ENCODE assay signal across 19 cellular contexts in the genomic region with DNA sequence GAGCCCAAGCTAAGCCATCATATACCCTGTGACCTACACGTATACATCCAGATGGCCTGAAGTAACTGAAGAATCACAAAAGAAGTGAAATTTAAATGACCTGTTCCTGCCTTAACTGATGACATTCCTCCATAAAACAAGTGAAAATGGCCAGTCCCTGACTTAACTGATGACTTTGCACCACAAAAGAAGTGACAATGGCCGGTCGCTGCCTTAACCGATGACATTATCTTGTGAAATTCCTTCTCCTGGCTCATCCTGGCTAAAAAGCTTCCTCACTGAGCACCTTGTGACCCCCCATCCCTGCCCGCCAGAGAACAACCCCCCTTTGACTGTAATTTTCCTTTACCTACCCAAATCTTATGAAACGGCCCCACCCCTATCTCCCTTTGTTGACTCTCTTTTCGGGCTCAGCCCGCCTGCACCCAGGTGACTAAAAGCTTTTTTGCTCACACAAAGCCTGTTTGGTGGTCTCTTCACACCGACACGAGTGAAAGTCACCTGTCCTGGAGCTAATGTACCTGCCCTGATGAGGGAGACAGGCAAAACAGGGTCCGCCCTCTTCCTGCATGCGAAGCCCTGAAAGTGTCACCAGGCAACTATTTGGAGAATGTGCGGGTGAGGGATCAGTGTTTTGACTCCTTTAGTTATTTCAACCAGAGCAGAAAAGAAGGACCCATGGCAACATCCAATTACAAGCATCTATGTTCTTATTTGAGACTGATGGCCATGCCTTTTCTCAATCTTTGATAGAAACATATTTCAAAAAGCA.
DNase-seq lines count a peak whose midpoint lies in the region; ATAC-seq, FAIRE-seq and TF ChIP-seq lines count a peak whose summit lies in the region.
"Had no signal": no experiment of that assay in that cellular context is flagged by ENCODE, and none has a peak within 500 bp of the region (broad histone marks: within the 10 kb centered on the region; RNA-seq: fewer than 3 reads in every experiment).

No MANE protein-coding gene starts in this region.

- H3K4me3 ChIP-seq in HUES48 (ENCODE audit: low read depth, low read length) (no peak overlapping the region), bronchial epithelial cell (ENCODE audit: low read depth, low read length) (no peak overlapping the region)
- H3K4me3 ChIP-seq: skin epidermis had no signal

- peaks cover 43% of the 10 kb centered on the region for H3K4me1 ChIP-seq in HUES48 (ENCODE audit: control insufficient read depth, insufficient read depth, low read length)

- ATAC-seq in HG03159 (IDR thresholded peaks at IDR 0.05; ENCODE audit: unreplicated experiment): no peak
- ATAC-seq in stimulated activated effector memory CD8-positive, alpha-beta T cell treated with anti-CD3 and anti-CD28 coated beads, Interleukin-12 subunit alpha, Interleukin-12 subunit beta, amount 100 ng/mL, for 72 hours: no peak
- ATAC-seq: activated CD4-positive, alpha-beta T cell treated with anti-CD3 and anti-CD28 coated beads for 36 hours had no signal

- H3K9me3 ChIP-seq in HUES48 (ENCODE audit: control insufficient read depth, insufficient read depth, low read length): no peaks in the 10 kb centered on the region

- no peak for FAIRE-seq in bronchial epithelial cell (lab: Jason Lieb, UNC)

- TF ChIP-seq CTCF in bronchial epithelial cell (IDR thresholded peaks at IDR 0.05; ENCODE audit: insufficient read depth, low read length, severe bottlenecking): no peak

- no peaks in the 10 kb centered on the region for H3K9me3 Mint-ChIP-seq in stimulated activated effector memory CD8-positive, alpha-beta T cell treated with anti-CD3 and anti-CD28 coated beads, Interleukin-12 subunit alpha, Interleukin-12 subunit beta, amount 100 ng/mL, for 72 hours
- H3K9me3 Mint-ChIP-seq: T-helper 1 cell treated with Interleukin-12 subunit alpha and Interleukin-12 subunit beta and Interleukin-4 antibody, amounts not matched to agents 30 μg/mL and 1 μg/mL, for 36 hours had no signal

- no peaks in the 10 kb centered on the region for H3K4me1 Mint-ChIP-seq in stimulated activated effector memory CD8-positive, alpha-beta T cell treated with anti-CD3 and anti-CD28 coated beads, Interleukin-12 subunit alpha, Interleukin-12 subunit beta, amount 100 ng/mL, for 72 hours
- H3K4me1 Mint-ChIP-seq: activated CD4-positive, alpha-beta T cell treated with anti-CD3 and anti-CD28 coated beads for 36 hours had no signal

- H3K36me3 Mint-ChIP-seq in stimulated activated effector memory CD8-positive, alpha-beta T cell treated with anti-CD3 and anti-CD28 coated beads, Interleukin-12 subunit alpha, Interleukin-12 subunit beta, amount 100 ng/mL, for 72 hours: no peaks in the 10 kb centered on the region

- H3K4me3 Mint-ChIP-seq in stimulated activated effector memory CD8-positive, alpha-beta T cell treated with anti-CD3 and anti-CD28 coated beads, Interleukin-12 subunit alpha, Interleukin-12 subunit beta, amount 100 ng/mL, for 72 hours: no peak overlapping the region
- H3K4me3 Mint-ChIP-seq: activated CD4-positive, alpha-beta T cell treated with anti-CD3 and anti-CD28 coated beads for 36 hours; T-helper 1 cell treated with Interleukin-12 subunit alpha and Interleukin-12 subunit beta and Interleukin-4 antibody, amounts not matched to agents 30 μg/mL and 1 μg/mL, for 36 hours had no signal

- DNase-seq in AG08396 (ENCODE audit: low spot score): peak; percentile 24
- peak; percentile 50 for DNase-seq in bronchial epithelial cell (ENCODE audit: low read depth)
- DNase-seq in islet precursor cell: peak; percentile 96
- DNase-seq in NCI-H2196 treated with DMSO at 0.1 percent for 48 hours (lab: John Stamatoyannopoulos, UW; ENCODE audit: unreplicated experiment): no peak
- DNase-seq in stimulated activated effector memory CD8-positive, alpha-beta T cell treated with anti-CD3 and anti-CD28 coated beads, Interleukin-12 subunit alpha, Interleukin-12 subunit beta, amount 100 ng/mL, for 72 hours (ENCODE audit: low spot score in 2 of 2): no peak
- no peak for DNase-seq in DMS153 (lab: John Stamatoyannopoulos, UW)
- DNase-seq: activated CD4-positive, alpha-beta T cell treated with anti-CD3 and anti-CD28 coated beads for 36 hours; activated naive CD4-positive, alpha-beta T cell treated with anti-CD3 and anti-CD28 coated beads, Interleukin-2, amount 50 U/mL, for 16 hours; cerebellar nuclear complex; DMS 273 treated with DMSO at 0.1 percent for 48 hours; head of caudate nucleus; NCI-H187 treated with DMSO at 0.1 percent for 48 hours; NCI-H526; nucleus accumbens had no signal

- H3K27ac ChIP-seq in HUES48 (ENCODE audit: low read depth, low read length): peak overlapping the region; percentile 89
- H3K27ac ChIP-seq: epithelial cell of prostate, skin epidermis had no signal

- H3K36me3 ChIP-seq in HUES48 (ENCODE audit: control insufficient read depth, insufficient read depth, low read length): peaks cover 13% of the 10 kb centered on the region; the same call in 1 of the 2 replicates
- no peaks in the 10 kb centered on the region for H3K36me3 ChIP-seq in bronchial epithelial cell (ENCODE audit: control insufficient read depth, insufficient read depth, low read length)

- H3K27ac Mint-ChIP-seq in stimulated activated effector memory CD8-positive, alpha-beta T cell treated with anti-CD3 and anti-CD28 coated beads, Interleukin-12 subunit alpha, Interleukin-12 subunit beta, amount 100 ng/mL, for 72 hours: no peak overlapping the region
- H3K27ac Mint-ChIP-seq: activated CD4-positive, alpha-beta T cell treated with anti-CD3 and anti-CD28 coated beads for 36 hours; T-helper 1 cell treated with Interleukin-12 subunit alpha and Interleukin-12 subunit beta and Interleukin-4 antibody, amounts not matched to agents 30 μg/mL and 1 μg/mL, for 36 hours had no signal

- H3K9ac ChIP-seq in HUES48 (ENCODE audit: low read depth, low read length): peak overlapping the region; percentile 49

- no peaks in the 10 kb centered on the region for H3K27me3 ChIP-seq in HUES48 (ENCODE audit: control insufficient read depth, insufficient read depth, low read length)
- H3K27me3 ChIP-seq in bronchial epithelial cell (ENCODE audit: control insufficient read depth, insufficient read depth, low read length): no peaks in the 10 kb centered on the region

Comparison
In these comparisons a context has a peak if more than half of its experiments do, and no peak if none do; other contexts are left out.
1. DNase-seq: peak in AG08396 (single experiment), bronchial epithelial cell (single experiment) and islet precursor cell (single experiment); none in NCI-H2196 treated with DMSO at 0.1 percent for 48 hours (single experiment), stimulated activated effector memory CD8-positive, alpha-beta T cell treated with anti-CD3 and anti-CD28 coated beads, Interleukin-12 subunit alpha, Interleukin-12 subunit beta, amount 100 ng/mL, for 72 hours (0 of 2) and DMS153 (single experiment).